Comparison of ENCODE assay signal across 18 cellular contexts in genomic region chr9:123763910-123764588, GRCh38.
DNase-seq lines count a peak whose midpoint lies in the region; TF ChIP-seq lines count a peak whose summit lies in the region.
"Had no signal": no experiment of that assay in that cellular context is flagged by ENCODE, and none has a peak within 500 bp of the region (broad histone marks: within the 10 kb centered on the region; RNA-seq: fewer than 3 reads in every experiment).

No MANE protein-coding gene starts in this region.

- WGBS in GM23248 (ENCODE audit: low coverage in 1 of 2, low lambda C conversion rate in 2 of 2, missing lambda C conversion rate in 2 of 2), 2 experiments: 59 to 65% methylated on average over 4 of the region's 4 CpGs
- 59% methylated on average over 4 of the region's 4 CpGs for WGBS in smooth muscle cell (ENCODE audit: low lambda C conversion rate)

- H3K4me2 ChIP-seq in GM23248 (ENCODE audit: unreplicated experiment) (peak overlapping the region; percentile 9), smooth muscle cell (peak overlapping the region; percentile 22)
- H3K4me2 ChIP-seq: KMS-11 had no signal

- no peak overlapping the region for H3K27ac ChIP-seq in GM23248
- no peak overlapping the region for H3K27ac ChIP-seq in smooth muscle cell (ENCODE audit: low read depth)
- no peak overlapping the region for H3K27ac ChIP-seq in left ventricle myocardium inferior (replicated peaks)
- H3K27ac ChIP-seq: KMS-11 had no signal

- H3K27me3 ChIP-seq in GM23248 (replicated peaks; ENCODE audit: insufficient read depth) (no peaks in the 10 kb centered on the region), adipocyte (replicated peaks; ENCODE audit: control insufficient read depth, insufficient read depth, low read length) (no peaks in the 10 kb centered on the region), smooth muscle cell (ENCODE audit: low read depth) (no peaks in the 10 kb centered on the region), left ventricle myocardium inferior (ENCODE audit: low read depth) (no peaks in the 10 kb centered on the region)

- H3K79me2 ChIP-seq in GM23248 (ENCODE audit: insufficient read depth): no peaks in the 10 kb centered on the region
- no peaks in the 10 kb centered on the region for H3K79me2 ChIP-seq in smooth muscle cell (ENCODE audit: low read depth)

- no peak overlapping the region for H3K4me3 ChIP-seq in GM23248
- no peak overlapping the region for H3K4me3 ChIP-seq in adipocyte (ENCODE audit: low read length)
- H3K4me3 ChIP-seq in fibroblast of villous mesenchyme (ENCODE audit: low read depth, low read length): no peak overlapping the region
- no peak overlapping the region for H3K4me3 ChIP-seq in smooth muscle cell
- no peak overlapping the region for H3K4me3 ChIP-seq in left ventricle myocardium inferior
- H3K4me3 ChIP-seq: GM12878 had no signal

- H3K36me3 ChIP-seq in GM23248 (ENCODE audit: low read depth) (no peaks in the 10 kb centered on the region), adipocyte (ENCODE audit: control insufficient read depth, insufficient read depth, low read length, severe bottlenecking) (no peaks in the 10 kb centered on the region), smooth muscle cell (ENCODE audit: low read depth) (no peaks in the 10 kb centered on the region), left ventricle myocardium inferior (no peaks in the 10 kb centered on the region)

- intact Hi-C loops in left ventricle myocardium inferior (cut with micrococcal nuclease): no loop called here

- TF ChIP-seq CTCF in fibroblast of villous mesenchyme (IDR thresholded peaks at IDR 0.05; ENCODE audit: insufficient read depth, low read depth, low read length): no peak
- TF ChIP-seq CTCF in smooth muscle cell (IDR thresholded peaks at IDR 0.05; ENCODE audit: borderline replicate concordance, insufficient read depth, poor library complexity, severe bottlenecking): no peak
- TF ChIP-seq CTCF in left ventricle myocardium inferior (IDR thresholded peaks at IDR 0.05; ENCODE audit: borderline replicate concordance): no peak

- no peaks in the 10 kb centered on the region for H4K20me1 ChIP-seq in GM23248 (ENCODE audit: insufficient read depth)
- no peaks in the 10 kb centered on the region for H4K20me1 ChIP-seq in smooth muscle cell (ENCODE audit: low read depth)

- POLR2A ChIA-PET in HEK293T (lab: Yijun Ruan, JAX): no interaction called here

- in situ Hi-C loops in GM23248 (cut with MboI): no loop called here

- peaks cover 28% of the 10 kb centered on the region; the same call in 1 of the 2 replicates for H3F3A ChIP-seq in GM23248 (ENCODE audit: insufficient read depth)
- H3F3A ChIP-seq in smooth muscle cell (ENCODE audit: low read depth): no peaks in the 10 kb centered on the region

- no peaks in the 10 kb centered on the region for H3K9me3 ChIP-seq in GM23248 (ENCODE audit: low read depth)
- H3K9me3 ChIP-seq in adipocyte (ENCODE audit: control insufficient read depth, low read length): no peaks in the 10 kb centered on the region
- no peaks in the 10 kb centered on the region for H3K9me3 ChIP-seq in smooth muscle cell (replicated peaks; ENCODE audit: low read depth)
- H3K9me3 ChIP-seq in left ventricle myocardium inferior (replicated peaks): no peaks in the 10 kb centered on the region

- H3K9ac ChIP-seq in GM23248: no peak overlapping the region
- no peak overlapping the region for H3K9ac ChIP-seq in adipocyte (ENCODE audit: low read length)
- no peak overlapping the region for H3K9ac ChIP-seq in smooth muscle cell (ENCODE audit: low read depth)
- H3K9ac ChIP-seq: KMS-11 had no signal

- H3K9me2 ChIP-seq in GM23248 (ENCODE audit: insufficient read depth): peaks cover 3% of the 10 kb centered on the region; the same call in 1 of the 2 replicates

- peak; percentile 78 for DNase-seq in GM23248
- peak; percentile 67 for DNase-seq in adipocyte (ENCODE audit: low read depth)
- peak; percentile 82 for DNase-seq in fibroblast of villous mesenchyme (ENCODE audit: low read depth)
- DNase-seq in smooth muscle cell (lab: John Stamatoyannopoulos, UW; ENCODE audit: unreplicated experiment): no peak
- DNase-seq in HEK293T (ENCODE audit: extremely low spot score): no peak
- no peak for DNase-seq in left ventricle myocardium inferior
- DNase-seq in GF-D8 (lab: John Stamatoyannopoulos, UW): no peak
- DNase-seq: activated naive CD8-positive, alpha-beta T cell treated with anti-CD3 and anti-CD28 coated beads, Interleukin-2, amount 10 ng/mL, durations not matched to agents 7 days and 5 days; activated T-cell treated with anti-CD3 and anti-CD28 coated beads, Interleukin-2, amount 50 U/mL, for 4 hours; CD4-positive, CD25-positive, alpha-beta regulatory T cell; DMS79 treated with DMSO at 0.1 percent for 48 hours; hippocampal formation; NCI-H1417 treated with DMSO at 0.1 percent for 48 hours; NCI-H345; right cardiac atrium; stimulated activated naive B cell treated with anti-CD40 and anti-IgM and Interleukin-4, amounts not matched to agents 10 μg/mL and 1 μg/mL and 100 μg/mL, for 72 hours had no signal

- H2AFZ ChIP-seq in GM23248 (no peak overlapping the region), smooth muscle cell (ENCODE audit: low read depth) (no peak overlapping the region)

- CTCF ChIA-PET in HEK293T (lab: Yijun Ruan, JAX): interaction anchor here (0.7 kb wide), 1 partner anchor 133 kb away, joined by 3 read pairs; no protein-coding TSS in a partner anchor

- H3K4me1 ChIP-seq in GM23248 (ENCODE audit: insufficient read depth) (peaks cover 30% of the 10 kb centered on the region), adipocyte (ENCODE audit: control insufficient read depth, insufficient read depth, low read length) (no peaks in the 10 kb centered on the region), smooth muscle cell (ENCODE audit: low read depth) (peaks cover 19% of the 10 kb centered on the region), left ventricle myocardium inferior (peaks cover 10% of the 10 kb centered on the region)

TF ChIP-seq in HEK293T, 16 proteins besides CTCF, POLR2A, EP300 and RAD21:
- TF ChIP-seq FOXA1 (IDR thresholded peaks at IDR 0.05) (no peak), PKNOX1 (IDR thresholded peaks at IDR 0.05) (no peak), ARNT (IDR thresholded peaks at IDR 0.05) (no peak), BHLHE40 (IDR thresholded peaks at IDR 0.05; ENCODE audit: borderline replicate concordance) (no peak), SUZ12 (IDR thresholded peaks at IDR 0.05) (no peak), NFRKB (IDR thresholded peaks at IDR 0.05) (no peak), CTBP1 (IDR thresholded peaks at IDR 0.05; ENCODE audit: borderline replicate concordance) (no peak), TARDBP (IDR thresholded peaks at IDR 0.05) (no peak), ELF4 (IDR thresholded peaks at IDR 0.05) (no peak), L3MBTL2 (conservative IDR thresholded peaks at IDR 0.05) (no peak), ZNF384 (IDR thresholded peaks at IDR 0.05) (no peak), LEF1 (IDR thresholded peaks at IDR 0.05; ENCODE audit: borderline replicate concordance) (no peak), FOXK2 (IDR thresholded peaks at IDR 0.05) (no peak), FOXM1 (IDR thresholded peaks at IDR 0.05; ENCODE audit: borderline replicate concordance) (no peak), SP1 (IDR thresholded peaks at IDR 0.05) (no peak), HDGF (IDR thresholded peaks at IDR 0.05; ENCODE audit: borderline replicate concordance) (no peak)

Comparison
In these comparisons a context has a peak if more than half of its experiments do, and no peak if none do; other contexts are left out.
1. DNase-seq: peak in GM23248 (single experiment), adipocyte (single experiment) and fibroblast of villous mesenchyme (single experiment); none in smooth muscle cell (single experiment), HEK293T (single experiment), left ventricle myocardium inferior (single experiment) and GF-D8 (single experiment).